8 cellular contexts compared by ENCODE assay signal in the genomic region with DNA sequence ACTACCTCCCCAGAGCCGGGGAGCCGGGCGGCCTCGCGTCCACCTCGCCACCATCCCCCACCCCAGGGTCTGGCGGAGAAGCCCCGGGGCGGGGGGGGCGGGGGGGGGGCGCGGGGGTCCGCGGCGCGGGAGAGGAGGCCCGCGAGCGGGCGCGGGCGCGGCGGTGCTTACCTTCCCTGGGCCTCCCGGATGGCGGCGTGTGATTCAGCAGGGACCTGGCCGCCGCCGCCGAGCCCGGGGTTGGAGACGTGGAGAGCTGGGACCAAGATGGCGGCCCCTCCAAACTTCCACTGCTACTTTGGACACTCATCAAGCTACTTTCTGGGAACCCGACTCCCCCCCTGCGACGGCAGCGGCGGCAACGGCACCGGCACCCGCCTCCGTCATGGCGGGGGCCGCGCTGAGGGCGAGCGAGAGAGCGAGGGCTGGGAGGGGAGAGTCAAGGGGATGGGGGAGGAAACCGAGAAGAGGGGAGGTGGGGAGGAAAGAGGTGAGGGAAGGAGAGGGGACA. TPM values are rescaled to one million over a fixed set of nuclear protein-coding genes. Genes with fewer than 3 reads are reported as not detected.
DNase-seq lines count a peak whose midpoint lies in the region; ATAC-seq and TF ChIP-seq lines count a peak whose summit lies in the region.

No MANE protein-coding gene starts in this region.

- peak overlapping the region; percentile 89 for H2AFZ ChIP-seq in osteoblast (ENCODE audit: low read length)

- H3K9me3 ChIP-seq in Peyer's patch (no peaks in the 10 kb centered on the region), gastroesophageal sphincter (no peaks in the 10 kb centered on the region), osteoblast (ENCODE audit: low read depth, low read length) (no peaks in the 10 kb centered on the region), thoracic aorta (no peaks in the 10 kb centered on the region)

- WGBS in gastroesophageal sphincter (ENCODE audit: low coverage in 1 of 2), 2 donors = 0% methylated on average over 1 to 4 of the region's 50 CpGs

- DNase-seq in BJ (ENCODE audit: low read depth) (no peak), HL-60 (ENCODE audit: low read depth in 1 of 2, low spot score in 1 of 2) (no peak), Peyer's patch (peak; percentile 64 to 85 (median 78)), osteoblast (ENCODE audit: insufficient read length, low spot score, missing footprints) (peak; percentile 90), thoracic aorta (ENCODE audit: low spot score) (peak; percentile 46)
- DNase-seq in activated naive CD4-positive, alpha-beta T cell treated with Interleukin-2 at 50 U/mL for 16 hours = peak; percentile 74

- H3K4me3 ChIP-seq in BJ (ENCODE audit: low read depth, low read length) (peak overlapping the region; percentile 85), HL-60 (replicated peaks; ENCODE audit: insufficient read depth, low read length) (peak overlapping the region; percentile 91), Peyer's patch (peak overlapping the region; percentile 76 to 91 (median 80)), gastroesophageal sphincter (peak overlapping the region; percentile 65 to 88), osteoblast (ENCODE audit: insufficient read depth, low read length) (peak overlapping the region; percentile 91), thoracic aorta (peak overlapping the region; percentile 91)

- TF ChIP-seq POLR2A in Peyer's patch (IDR thresholded peaks at IDR 0.05) (no peak), gastroesophageal sphincter (IDR thresholded peaks at IDR 0.05) (no peak)

- peaks cover 55% of the 10 kb centered on the region for H3K79me2 ChIP-seq in osteoblast (ENCODE audit: insufficient read depth, low read length)

- CTCF ChIA-PET in BJ (lab: Yijun Ruan, JAX) = interaction anchor here (0.9 to 4.3 kb wide), 4 partner anchors 10 to 256 kb away, joined by 3 to 19 read pairs (median 9); partner anchors contain the start of gene GORASP2

- peaks cover 38% of the 10 kb centered on the region for H4K20me1 ChIP-seq in osteoblast (ENCODE audit: insufficient read depth, low read length)

- no peak for TF ChIP-seq EP300 in gastroesophageal sphincter (IDR thresholded peaks at IDR 0.05)

- POLR2A ChIA-PET in BJ (lab: Charles Lee) = interaction anchor here (0.7 kb wide), 1 partner anchor 12 kb away, joined by 22 read pairs; no protein-coding TSS in a partner anchor

- peak overlapping the region; percentile 99 for H3K27ac ChIP-seq in HL-60 (replicated peaks)
- H3K27ac ChIP-seq in Peyer's patch = peak overlapping the region; percentile 96 to 98 (median 97)
- H3K27ac ChIP-seq in gastroesophageal sphincter = peak overlapping the region; percentile 71 to 96 (median 96)
- peak overlapping the region; percentile 78 for H3K27ac ChIP-seq in osteoblast (ENCODE audit: low read depth, low read length)
- H3K27ac ChIP-seq in thoracic aorta = peak overlapping the region; percentile 98

- no peaks in the 10 kb centered on the region for H3K27me3 ChIP-seq in BJ (ENCODE audit: control insufficient read depth, insufficient read depth, low read length)
- no peaks in the 10 kb centered on the region for H3K27me3 ChIP-seq in HL-60 (ENCODE audit: insufficient read depth, poor library complexity, severe bottlenecking)
- no peaks in the 10 kb centered on the region for H3K27me3 ChIP-seq in Peyer's patch
- H3K27me3 ChIP-seq in gastroesophageal sphincter = no peaks in the 10 kb centered on the region
- H3K27me3 ChIP-seq in osteoblast (ENCODE audit: insufficient read depth, low read length) = no peaks in the 10 kb centered on the region
- no peaks in the 10 kb centered on the region for H3K27me3 ChIP-seq in thoracic aorta (replicated peaks; ENCODE audit: insufficient read depth)

- peak overlapping the region; percentile 99 for H3K4me2 ChIP-seq in osteoblast (ENCODE audit: insufficient read depth, low read length)

- ATAC-seq in GM19397 (IDR thresholded peaks at IDR 0.05; ENCODE audit: unreplicated experiment) (peak; percentile 26), gastroesophageal sphincter (peak; percentile 55), thoracic aorta (ENCODE audit: insufficient number of reproducible peaks, low FRiP score, low read depth) (peak; percentile 19)

- TF ChIP-seq CTCF in BJ (IDR thresholded peaks at IDR 0.05; ENCODE audit: insufficient read depth, low read depth, low read length) (no peak), HL-60 (IDR thresholded peaks at IDR 0.05; ENCODE audit: insufficient read depth, low read length) (no peak), Peyer's patch (IDR thresholded peaks at IDR 0.05) (no peak), gastroesophageal sphincter (IDR thresholded peaks at IDR 0.05) (no peak), osteoblast (IDR thresholded peaks at IDR 0.05; ENCODE audit: extremely low read depth, low read depth, low read length) (no peak), thoracic aorta (IDR thresholded peaks at IDR 0.05) (no peak)

- peaks cover 0 to 13% (median under 1%) of the 10 kb centered on the region in 4 donors for H3K4me1 ChIP-seq in Peyer's patch
- H3K4me1 ChIP-seq in gastroesophageal sphincter = peaks cover 0 to 48% (median 0%) of the 10 kb centered on the region in 3 donors
- H3K4me1 ChIP-seq in osteoblast (ENCODE audit: insufficient read depth, low read length) = peaks cover 12% of the 10 kb centered on the region
- peaks cover 16 to 19% of the 10 kb centered on the region in 2 donors for H3K4me1 ChIP-seq in thoracic aorta (ENCODE audit: control insufficient read depth in 1 of 2, low read depth in 2 of 2)

- H3K36me3 ChIP-seq in BJ (ENCODE audit: control insufficient read depth, insufficient read depth, low read length) = no peaks in the 10 kb centered on the region
- H3K36me3 ChIP-seq in Peyer's patch = no peaks in the 10 kb centered on the region
- H3K36me3 ChIP-seq in gastroesophageal sphincter = no peaks in the 10 kb centered on the region
- H3K36me3 ChIP-seq in osteoblast (ENCODE audit: insufficient read depth, low read length) = no peaks in the 10 kb centered on the region
- H3K36me3 ChIP-seq in thoracic aorta = no peaks in the 10 kb centered on the region

RNA-seq across cellular contexts. Expression of gene TLK1, which starts 0.5 kb away (rescaled TPM):
- polyA plus RNA-seq in BJ (2011; rRNA removed) = 6.4 and 18.2 TPM in 2 replicates
- polyA minus RNA-seq in BJ (2011; rRNA and poly(A)+ RNA removed) = 10.2 and 17.0 TPM in 2 replicates
- total RNA-seq in Peyer's patch (10 to 100 TPM; 26.4 to 99.0 (median 45.0) TPM), gastroesophageal sphincter (10 to 100 TPM; 32.2 to 64.3 (median 45.4) TPM), osteoblast (22.1 and 30.1 TPM in 2 replicates), thoracic aorta (10 to 100 TPM; 27.8 to 62.4 TPM)

Comparison
In these comparisons a context has a peak if more than half of its experiments do, and no peak if none do; other contexts are left out.
1. DNase-seq: peak in Peyer's patch (3 of 3), activated naive CD4-positive, alpha-beta T cell treated with Interleukin-2 at 50 U/mL for 16 hours (single experiment), osteoblast (single experiment) and thoracic aorta (single experiment); none in BJ (single experiment) and HL-60 (0 of 2).
2. Peak in every context shown above with its lines, with median percentiles within 50 percentile points of each other: H3K4me3 ChIP-seq, ATAC-seq and H3K27ac ChIP-seq.